Comparison of ENCODE assay signal across 10 cellular contexts in the genomic region with DNA sequence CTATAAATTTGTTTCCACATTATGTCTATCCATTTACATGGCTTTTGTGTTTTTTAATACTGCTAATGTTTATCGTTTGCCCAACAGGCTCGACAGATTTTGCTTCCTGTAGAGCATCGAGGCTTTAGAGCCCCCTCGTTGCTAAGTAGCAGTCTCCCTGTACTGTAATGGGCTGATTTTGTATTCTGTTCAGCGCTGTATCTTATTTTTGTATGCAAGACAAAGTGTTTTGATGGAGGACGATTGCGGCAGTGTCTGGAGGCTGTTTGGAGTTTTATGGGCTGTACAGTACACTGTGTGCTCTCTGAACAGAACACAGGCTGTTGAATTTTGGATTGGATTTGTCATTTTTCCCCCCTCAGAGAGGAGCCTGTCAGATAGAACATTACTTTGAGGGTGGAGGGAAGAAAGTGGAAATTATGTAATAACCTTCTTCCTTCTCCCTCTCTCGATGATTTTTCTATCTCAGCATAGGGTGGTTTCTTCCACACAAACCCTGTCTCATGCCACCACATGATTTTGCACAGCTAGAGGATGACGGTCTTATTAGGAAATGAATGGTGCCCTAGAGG.
A peak's percentile ranks its signal among the peaks of the same experiment; 100 is the strongest.
DNase-seq lines count a peak whose midpoint lies in the region; ATAC-seq and TF ChIP-seq lines count a peak whose summit lies in the region.
"Had no signal": no experiment of that assay in that cellular context is flagged by ENCODE, and none has a peak within 500 bp of the region (broad histone marks: within the 10 kb centered on the region; RNA-seq: fewer than 3 reads in every experiment).

No MANE protein-coding gene starts in this region.

- no peak for ATAC-seq in T-helper 17 cell
- no peak for ATAC-seq in HG03571 (IDR thresholded peaks at IDR 0.05; ENCODE audit: unreplicated experiment)

- H2BK12ac ChIP-seq in trophoblast cell (ENCODE audit: low read length) (no peak overlapping the region), H9 (ENCODE audit: insufficient read length, low read depth, low read length) (no peak overlapping the region)

- H4K12ac ChIP-seq in trophoblast cell (ENCODE audit: low read depth, low read length) = no peak overlapping the region

- H3K4me1 Mint-ChIP-seq in T-helper 17 cell = peaks cover 76% of the 10 kb centered on the region
- peaks cover 18 to 36% of the 10 kb centered on the region in 2 experiments for H3K4me1 Mint-ChIP-seq in H9

- no peaks in the 10 kb centered on the region for H3K9me3 ChIP-seq in BLaER1 treated with 17β-estradiol and CSF1 and Interleukin-3, amounts not matched to agents 10 nM and 100 nM (replicated peaks in 1 of 11)
- H3K9me3 ChIP-seq in T-helper 17 cell (ENCODE audit: control insufficient read depth, low read length, poor library complexity, severe bottlenecking) (no peaks in the 10 kb centered on the region), trophoblast cell (ENCODE audit: insufficient read depth, low read depth, low read length) (no peaks in the 10 kb centered on the region), H9 (ENCODE audit: control insufficient read depth, low read depth, low read length) (no peaks in the 10 kb centered on the region)

- TF ChIP-seq CTCF in H9 (conservative IDR thresholded peaks at IDR 0.05) = no peak

- H3K4ac ChIP-seq in trophoblast cell (ENCODE audit: low read depth, low read length) (no peak overlapping the region), H9 (ENCODE audit: low read depth, low read length) (no peak overlapping the region)

- peak overlapping the region; percentile 23 to 92 (median 76); a peak in 21 of 22 replicates for H3K4me2 ChIP-seq in BLaER1 treated with 17β-estradiol and CSF1 and Interleukin-3, amounts not matched to agents 10 nM and 100 nM
- H3K4me2 ChIP-seq in trophoblast cell (ENCODE audit: low read length) (no peak overlapping the region), H9 (ENCODE audit: insufficient read depth, insufficient read length, low read length) (no peak overlapping the region)

- peaks cover 56 to 99% (median 96%) of the 10 kb centered on the region in 10 experiments for H3K4me1 ChIP-seq in BLaER1 treated with 17β-estradiol and CSF1 and Interleukin-3, amounts not matched to agents 10 nM and 100 nM
- peaks cover 14 to 27% of the 10 kb centered on the region in 2 experiments for H3K4me1 ChIP-seq in trophoblast cell (ENCODE audit: control insufficient read depth in 1 of 2, insufficient read depth in 2 of 2, low read length in 2 of 2)
- peaks cover 4% of the 10 kb centered on the region; the same call in 1 of the 2 replicates for H3K4me1 ChIP-seq in H9 (ENCODE audit: insufficient read depth, low read length)

- H4K8ac ChIP-seq in trophoblast cell (ENCODE audit: low read depth, low read length) (no peak overlapping the region), H9 (replicated peaks; ENCODE audit: insufficient read length, low read depth, low read length) (no peak overlapping the region)

- WGBS in trophoblast cell (ENCODE audit: extremely low coverage, insufficient coverage, insufficient read length) = no CpG with 5 or more reads among the region's 9 CpGs
- WGBS in H9 (ENCODE audit: extremely low coverage, insufficient read length, low lambda C conversion rate) = no CpG with 5 or more reads among the region's 9 CpGs

- no peaks in the 10 kb centered on the region for H3K9me3 Mint-ChIP-seq in H9

- H3K36me3 Mint-ChIP-seq in T-helper 17 cell (ENCODE audit: low read depth) = no peaks in the 10 kb centered on the region
- no peaks in the 10 kb centered on the region; a peak in 1 of 7 replicates for H3K36me3 Mint-ChIP-seq in H9 (ENCODE audit: insufficient read depth in 1 of 3, low read depth in 3 of 3)

- H3K36me3 ChIP-seq in BLaER1 treated with 17β-estradiol and CSF1 and Interleukin-3, amounts not matched to agents 10 nM and 100 nM = no peaks in the 10 kb centered on the region
- H3K36me3 ChIP-seq in trophoblast cell (ENCODE audit: control insufficient read depth in 1 of 2, insufficient read depth in 2 of 2, low read length in 2 of 2) = no peaks in the 10 kb centered on the region

- H3K18ac ChIP-seq in trophoblast cell (ENCODE audit: low read length) = no peak overlapping the region
- no peak overlapping the region for H3K18ac ChIP-seq in H9 (ENCODE audit: insufficient read length, low read depth, low read length)

- H3K14ac ChIP-seq in trophoblast cell (ENCODE audit: low read length) (no peak overlapping the region), H9 (ENCODE audit: insufficient read depth, low read length) (no peak overlapping the region)

- no peak overlapping the region for H3K56ac ChIP-seq in H9 (ENCODE audit: insufficient read length, low read depth, low read length)

- H3T11ph ChIP-seq in H9 (ENCODE audit: low read length) = no peak overlapping the region

- H3K23ac ChIP-seq in trophoblast cell (ENCODE audit: low read length) = no peak overlapping the region
- no peak overlapping the region for H3K23ac ChIP-seq in H9 (ENCODE audit: insufficient read length, low read depth, low read length)

- H2BK120ac ChIP-seq in trophoblast cell (ENCODE audit: insufficient read depth, low read length, poor library complexity) (no peak overlapping the region), H9 (ENCODE audit: low read depth, low read length, poor library complexity, severe bottlenecking) (no peak overlapping the region)

- H3K4me3 ChIP-seq in BLaER1 treated with 17β-estradiol and CSF1 and Interleukin-3, amounts not matched to agents 10 nM and 100 nM = no peak overlapping the region
- no peak overlapping the region for H3K4me3 ChIP-seq in trophoblast cell (ENCODE audit: low read depth, low read length)

- H3K79me2 ChIP-seq in trophoblast cell (ENCODE audit: control insufficient read depth, insufficient read depth, low read length, poor library complexity) (peaks cover 2% of the 10 kb centered on the region), H9 (ENCODE audit: insufficient read depth, low read length) (no peaks in the 10 kb centered on the region)

- H2AK5ac ChIP-seq in trophoblast cell (ENCODE audit: low read length) (no peak overlapping the region), H9 (ENCODE audit: insufficient read length, low read length) (no peak overlapping the region)

- no peak overlapping the region for H3K9ac ChIP-seq in BLaER1 treated with 17β-estradiol and CSF1 and Interleukin-3, amounts not matched to agents 10 nM and 100 nM
- H3K9ac ChIP-seq in trophoblast cell (ENCODE audit: low read length) (no peak overlapping the region), H9 (ENCODE audit: extremely low read depth, insufficient read length, low read length) (no peak overlapping the region)

- H2BK15ac ChIP-seq in H9 (ENCODE audit: low read depth, low read length) = no peak overlapping the region

- H4K91ac ChIP-seq in trophoblast cell (ENCODE audit: low read depth, low read length) (peak overlapping the region; percentile 84), H9 (ENCODE audit: insufficient read length, low read depth, low read length) (no peak overlapping the region)

- H3K4me3 Mint-ChIP-seq in T-helper 17 cell = no peak overlapping the region
- H3K4me3 Mint-ChIP-seq in H9 = no peak overlapping the region

- H2BK20ac ChIP-seq in H9 (ENCODE audit: low read depth, low read length, poor library complexity, severe bottlenecking) = no peak overlapping the region

- H3K79me1 ChIP-seq in trophoblast cell (ENCODE audit: low read length) (peaks cover 19% of the 10 kb centered on the region), H9 (ENCODE audit: insufficient read depth, low read depth, low read length, poor library complexity, severe bottlenecking) (no peaks in the 10 kb centered on the region)

- H3K27ac Mint-ChIP-seq in T-helper 17 cell = peak overlapping the region; percentile 49
- no peak overlapping the region for H3K27ac Mint-ChIP-seq in H9

- no peak overlapping the region for H3K27ac ChIP-seq in BLaER1 treated with 17β-estradiol and CSF1 and Interleukin-3, amounts not matched to agents 10 nM and 100 nM
- H3K27ac ChIP-seq in trophoblast cell (ENCODE audit: low read depth, low read length) = no peak overlapping the region
- no peak overlapping the region for H3K27ac ChIP-seq in H9 (ENCODE audit: insufficient read length, low read depth, low read length)

- H2AFZ ChIP-seq in trophoblast cell (ENCODE audit: insufficient read depth, low read length, poor library complexity) (no peak overlapping the region), H9 (ENCODE audit: low read length) (no peak overlapping the region)

- no peak for DNase-seq in T-helper 17 cell
- DNase-seq in head of caudate nucleus = peak in 24 of 42 donors; percentile 38 to 85 (median 59)
- DNase-seq in trophoblast cell = no peak
- DNase-seq in foreskin melanocyte = no peak
- DNase-seq in activated CD4-positive, CD25-positive, alpha-beta regulatory T cell (lab: John Stamatoyannopoulos, UW) = no peak
- no peak for DNase-seq in H9
- DNase-seq: NCI-H526; stimulated activated CD4-positive, alpha-beta T cell treated with anti-CD3 and anti-CD28 coated beads, Interleukin-4, amount 100 ng/mL, for 1 hour had no signal

- peaks cover 0 to 94% (median 8%) of the 10 kb centered on the region in 11 experiments; a peak in 12 of 22 replicates for H4K20me1 ChIP-seq in BLaER1 treated with 17β-estradiol and CSF1 and Interleukin-3, amounts not matched to agents 10 nM and 100 nM
- H4K20me1 ChIP-seq in H9 (ENCODE audit: control insufficient read depth, insufficient read depth, insufficient read length) = no peaks in the 10 kb centered on the region

- no peaks in the 10 kb centered on the region for H3K23me2 ChIP-seq in H9 (ENCODE audit: insufficient read length, low read depth, low read length, poor library complexity, severe bottlenecking)

- intact Hi-C loops in head of caudate nucleus (cut with DNase I) = loop anchor here (10.0 kb wide), 1 partner anchor 289 kb away; a partner anchor contains a TSS

- H2BK5ac ChIP-seq in trophoblast cell (ENCODE audit: low read depth, low read length, poor library complexity) (no peak overlapping the region), H9 (ENCODE audit: insufficient read length, low read length) (no peak overlapping the region)

- H3K27me3 ChIP-seq in BLaER1 treated with 17β-estradiol and CSF1 and Interleukin-3, amounts not matched to agents 10 nM and 100 nM = peaks cover 0 to 92% (median 13%) of the 10 kb centered on the region in 11 experiments; a peak in 12 of 22 replicates
- H3K27me3 ChIP-seq in trophoblast cell (ENCODE audit: insufficient read depth, low read length) (no peaks in the 10 kb centered on the region), H9 (ENCODE audit: insufficient read depth, low read length) (no peaks in the 10 kb centered on the region; the same call in 1 of the 2 replicates)

- no peak overlapping the region for H4K5ac ChIP-seq in H9 (ENCODE audit: insufficient read length, low read depth, low read length)

- H3K27me3 Mint-ChIP-seq in T-helper 17 cell = no peaks in the 10 kb centered on the region
- peaks cover 12% of the 10 kb centered on the region for H3K27me3 Mint-ChIP-seq in H9 (ENCODE audit: low read depth)

Comparison
In these comparisons a context has a peak if more than half of its experiments do, and no peak if none do; other contexts are left out.
1. H3K4me2 ChIP-seq: peak in BLaER1 treated with 17β-estradiol and CSF1 and Interleukin-3, amounts not matched to agents 10 nM and 100 nM (11 of 11); none in trophoblast cell (single experiment) and H9 (single experiment).
2. DNase-seq: peak in head of caudate nucleus (24 of 42); none in T-helper 17 cell (0 of 3), trophoblast cell (0 of 2), foreskin melanocyte (single experiment), activated CD4-positive, CD25-positive, alpha-beta regulatory T cell (0 of 4) and H9 (single experiment).